ENCODE assay signal across 8 cellular contexts in the genomic region with DNA sequence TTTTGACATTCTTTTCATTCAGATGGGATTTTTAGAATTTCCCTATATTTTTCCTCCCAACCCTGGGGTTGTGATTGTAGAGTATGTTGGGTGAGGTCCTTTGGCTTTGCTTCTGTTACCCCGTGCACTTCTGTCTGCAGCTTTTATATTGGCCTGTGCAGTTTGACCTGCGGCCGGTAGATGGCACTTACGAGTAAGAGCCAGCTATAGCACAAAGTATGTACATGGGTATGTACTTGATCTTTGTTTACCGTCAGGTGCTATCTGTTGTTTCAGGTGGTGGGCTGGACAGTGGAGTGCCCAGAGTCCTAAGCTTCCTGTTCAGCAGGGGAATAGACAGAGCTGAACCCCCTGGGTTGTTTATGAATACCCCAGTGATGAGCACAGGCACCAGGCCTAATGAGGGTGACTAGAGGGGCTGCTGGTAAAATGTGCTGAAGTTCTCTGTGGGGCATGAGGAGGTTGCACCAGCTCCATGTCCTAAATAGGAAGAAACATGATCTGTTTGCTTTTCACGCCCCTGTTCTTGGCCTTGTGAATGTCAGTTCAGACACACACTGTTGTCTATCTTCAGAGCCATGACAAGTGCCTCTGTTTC. TPM values are rescaled to one million over a fixed set of nuclear protein-coding genes. Genes with fewer than 3 reads are reported as not detected.
DNase-seq lines count a peak whose midpoint lies in the region; ATAC-seq and TF ChIP-seq lines count a peak whose summit lies in the region.

No MANE protein-coding gene starts in this region.

- H3K27ac Mint-ChIP-seq in CD14-positive monocyte (no peak overlapping the region), nephron (no peak overlapping the region)

- H3K9me3 Mint-ChIP-seq in CD14-positive monocyte, result peaks cover 6 to 22% (median 17%) of the 10 kb centered on the region in 7 donors
- peaks cover 40% of the 10 kb centered on the region for H3K9me3 Mint-ChIP-seq in nephron

- H3K36me3 Mint-ChIP-seq in CD14-positive monocyte (no peaks in the 10 kb centered on the region), nephron (ENCODE audit: low read depth) (peaks cover 5% of the 10 kb centered on the region)

- intact Hi-C loops in CD14-positive monocyte (cut with micrococcal nuclease), result no loop called here

- no peak overlapping the region for H3K4me3 ChIP-seq in choroid plexus epithelial cell (ENCODE audit: low read depth, low read length)

- ATAC-seq in GM18519 (IDR thresholded peaks at IDR 0.05; ENCODE audit: low FRiP score, unreplicated experiment) (peak; percentile 98), HG02884 (IDR thresholded peaks at IDR 0.05; ENCODE audit: unreplicated experiment) (peak; percentile 96)

- H3K4me1 Mint-ChIP-seq in CD14-positive monocyte, result no peaks in the 10 kb centered on the region
- no peaks in the 10 kb centered on the region for H3K4me1 Mint-ChIP-seq in nephron

- H3K4me3 Mint-ChIP-seq in CD14-positive monocyte (no peak overlapping the region), nephron (no peak overlapping the region)

- peaks cover 0 to 3% (median 0%) of the 10 kb centered on the region in 3 donors for H3K27me3 Mint-ChIP-seq in CD14-positive monocyte (ENCODE audit: low read depth in 3 of 3)
- H3K27me3 Mint-ChIP-seq in nephron (ENCODE audit: low read depth), result no peaks in the 10 kb centered on the region

- DNase-seq in CD14-positive monocyte (ENCODE audit: low spot score) (no peak), NCI-H226 (peak; percentile 37), choroid plexus epithelial cell (ENCODE audit: low read depth) (peak; percentile 62), C1 segment of cervical spinal cord (lab: John Stamatoyannopoulos, UW) (no peak), NCI-H1092 treated with DMSO at 0.1 percent for 48 hours (lab: John Stamatoyannopoulos, UW) (no peak)

- TF ChIP-seq CTCF in CD14-positive monocyte (IDR thresholded peaks at IDR 0.05) (peak; percentile 64), choroid plexus epithelial cell (conservative IDR thresholded peaks at IDR 0.05; ENCODE audit: low read depth, low read length) (peak; percentile 90), nephron (IDR thresholded peaks at IDR 0.05; ENCODE audit: unreplicated experiment in 3 of 3) (peak; percentile 29 to 49 (median 48))

RNA-seq across cellular contexts. Expression of a gene that starts 58.9 kb away (rescaled TPM):
- 1 to 10 TPM; 2.8 to 4.2 TPM for polyA plus RNA-seq in CD14-positive monocyte

Comparison
In these comparisons a context has a peak if more than half of its experiments do, and no peak if none do; other contexts are left out.
1. DNase-seq: peak in NCI-H226 (single experiment) and choroid plexus epithelial cell (single experiment); none in CD14-positive monocyte (single experiment), C1 segment of cervical spinal cord (0 of 14) and NCI-H1092 treated with DMSO at 0.1 percent for 48 hours (single experiment).
2. Peak in every context shown above with its lines, with median percentiles within 50 percentile points of each other: CTCF ChIP-seq.